ENCODE assay signal across 8 cellular contexts in genomic region chr2:237693281-237694039, GRCh38.
DNase-seq lines count a peak whose midpoint lies in the region; ATAC-seq and TF ChIP-seq lines count a peak whose summit lies in the region.

No MANE protein-coding gene starts in this region.

- H3K4me2 ChIP-seq in mesenchymal stem cell (ENCODE audit: low read length, poor library complexity, severe bottlenecking) = peak overlapping the region; percentile 98

- H3K18ac ChIP-seq in mesenchymal stem cell (ENCODE audit: low read depth in 1 of 2, low read length in 2 of 2) = peak overlapping the region in 1 of 2 experiments; percentile 52

- no peaks in the 10 kb centered on the region for H3K27me3 Mint-ChIP-seq in activated CD4-positive, alpha-beta T cell treated with anti-CD3 and anti-CD28 coated beads, Interleukin-2, amount 10 ng/mL, durations not matched to agents 24 days and 14 days
- H3K27me3 Mint-ChIP-seq in brain = no peaks in the 10 kb centered on the region

- H2AK5ac ChIP-seq in mesenchymal stem cell (ENCODE audit: low read length, severe bottlenecking) = peak overlapping the region; percentile 19

- H3K4ac ChIP-seq in mesenchymal stem cell (ENCODE audit: low read depth in 1 of 2, low read length in 2 of 2) = peak overlapping the region in 1 of 2 experiments; percentile 32

- H4K91ac ChIP-seq in mesenchymal stem cell (ENCODE audit: low read length) = no peak overlapping the region

- no peak overlapping the region for H3K23ac ChIP-seq in mesenchymal stem cell (ENCODE audit: low read length in 2 of 2)

- H3K36me3 Mint-ChIP-seq in activated CD4-positive, alpha-beta T cell treated with anti-CD3 and anti-CD28 coated beads, Interleukin-2, amount 10 ng/mL, durations not matched to agents 24 days and 14 days (ENCODE audit: low read depth) = peaks cover 24% of the 10 kb centered on the region
- H3K36me3 Mint-ChIP-seq in brain = no peaks in the 10 kb centered on the region

- H3K9me3 ChIP-seq in mesenchymal stem cell (ENCODE audit: control insufficient read depth, low read length) = no peaks in the 10 kb centered on the region
- no peaks in the 10 kb centered on the region for H3K9me3 ChIP-seq in aorta (ENCODE audit: control insufficient read depth, low read length)

- no peak overlapping the region for H2BK120ac ChIP-seq in mesenchymal stem cell (ENCODE audit: low read depth, low read length)

- peaks cover 39% of the 10 kb centered on the region for H3K4me1 ChIP-seq in mesenchymal stem cell (ENCODE audit: control insufficient read depth, insufficient read depth, low read depth, low read length)
- peaks cover 3 to 8% of the 10 kb centered on the region in 2 donors for H3K4me1 ChIP-seq in aorta (ENCODE audit: control insufficient read depth in 1 of 2, insufficient read depth in 2 of 2, low read length in 2 of 2)

- H3K27me3 ChIP-seq in mesenchymal stem cell (ENCODE audit: control insufficient read depth in 1 of 2, insufficient read depth in 1 of 2, low read length in 2 of 2) (no peaks in the 10 kb centered on the region), aorta (ENCODE audit: control insufficient read depth in 1 of 2, insufficient read depth in 2 of 2, low read length in 1 of 2) (no peaks in the 10 kb centered on the region)

- H3K9ac ChIP-seq in mesenchymal stem cell (ENCODE audit: low read length) = peak overlapping the region; percentile 96

- H2BK12ac ChIP-seq in mesenchymal stem cell (ENCODE audit: low read length in 2 of 2) = peak overlapping the region in 1 of 2 experiments; percentile 75

- no peak overlapping the region for H3K14ac ChIP-seq in mesenchymal stem cell (ENCODE audit: low read length in 2 of 2)

- intact Hi-C loops in activated CD4-positive, alpha-beta T cell treated with anti-CD3 and anti-CD28 coated beads, Interleukin-2, amount 10 ng/mL, durations not matched to agents 24 days and 14 days (cut with micrococcal nuclease) = loop anchor here (1.0 to 10.0 kb wide), 5 partner anchors 20 to 1149 kb away; partner anchors contain the start of gene ASB1
- intact Hi-C loops in aorta (cut with DNase I) = loop anchor here in 1 of 2 donors (2.0 kb wide), 1 partner anchor 45 kb away; no protein-coding TSS in a partner anchor

- H3K4me3 ChIP-seq in mesenchymal stem cell (ENCODE audit: insufficient read depth in 1 of 2, low read depth in 1 of 2, low read length in 2 of 2) (peak overlapping the region in 1 of 2 experiments; percentile 90), aorta (ENCODE audit: low read length in 2 of 2) (peak overlapping the region; percentile 70 to 86)

- H3K27ac Mint-ChIP-seq in activated CD4-positive, alpha-beta T cell treated with anti-CD3 and anti-CD28 coated beads, Interleukin-2, amount 10 ng/mL, durations not matched to agents 24 days and 14 days = peak overlapping the region; percentile 99
- H3K27ac Mint-ChIP-seq in brain = peak overlapping the region; percentile 1 to 75 (median 35)

- no peak overlapping the region for H4K8ac ChIP-seq in mesenchymal stem cell (ENCODE audit: low read length)

- H2BK15ac ChIP-seq in mesenchymal stem cell (ENCODE audit: low read depth, poor library complexity, severe bottlenecking) = no peak overlapping the region

- DNase-seq in activated CD4-positive, alpha-beta T cell treated with anti-CD3 and anti-CD28 coated beads, Interleukin-2, amount 10 ng/mL, durations not matched to agents 24 days and 14 days = peak; percentile 78
- no peak for DNase-seq in activated CD4-positive, alpha-beta T cell treated with anti-CD3 and anti-CD28 coated beads, Interleukin-2, amount 50 U/mL, for 4 hours
- DNase-seq in NCI-H69 (lab: John Stamatoyannopoulos, UW) = peak; percentile 74
- peak; percentile 74 for DNase-seq in mesenchymal stem cell
- no peak for DNase-seq in aorta

- H3K9me3 Mint-ChIP-seq in activated CD4-positive, alpha-beta T cell treated with anti-CD3 and anti-CD28 coated beads, Interleukin-2, amount 10 ng/mL, durations not matched to agents 24 days and 14 days = no peaks in the 10 kb centered on the region
- H3K9me3 Mint-ChIP-seq in brain = no peaks in the 10 kb centered on the region

- H3K4me1 Mint-ChIP-seq in activated CD4-positive, alpha-beta T cell treated with anti-CD3 and anti-CD28 coated beads, Interleukin-2, amount 10 ng/mL, durations not matched to agents 24 days and 14 days = peaks cover 67% of the 10 kb centered on the region
- peaks cover 82% of the 10 kb centered on the region for H3K4me1 Mint-ChIP-seq in brain

- H3K27ac ChIP-seq in mesenchymal stem cell (ENCODE audit: low read length, poor library complexity, severe bottlenecking) = peak overlapping the region; percentile 76
- peak overlapping the region; percentile 60 to 78 for H3K27ac ChIP-seq in aorta (ENCODE audit: low read depth in 1 of 2, low read length in 2 of 2)

- no peak for TF ChIP-seq CTCF in brain (conservative IDR thresholded peaks at IDR 0.05)

- peak overlapping the region; percentile 99 for H3K4me3 Mint-ChIP-seq in activated CD4-positive, alpha-beta T cell treated with anti-CD3 and anti-CD28 coated beads, Interleukin-2, amount 10 ng/mL, durations not matched to agents 24 days and 14 days
- peak overlapping the region; percentile 75 to 84 (median 82) for H3K4me3 Mint-ChIP-seq in brain

- H3K36me3 ChIP-seq in mesenchymal stem cell (ENCODE audit: control insufficient read depth in 1 of 2, insufficient read depth in 2 of 2, low read depth in 1 of 2, low read length in 2 of 2) (peaks cover 0 to 3% of the 10 kb centered on the region in 2 experiments), aorta (ENCODE audit: control insufficient read depth in 1 of 2, insufficient read depth in 2 of 2, low read length in 1 of 2) (no peaks in the 10 kb centered on the region)

- no peak overlapping the region for H2BK5ac ChIP-seq in mesenchymal stem cell (ENCODE audit: low read depth, low read length, poor library complexity, severe bottlenecking)

- ATAC-seq in aorta (ENCODE audit: low FRiP score) = no peak
- ATAC-seq in GM21390 (IDR thresholded peaks at IDR 0.05; ENCODE audit: unreplicated experiment) = no peak
- ATAC-seq in HG02840 (IDR thresholded peaks at IDR 0.05; ENCODE audit: low FRiP score, unreplicated experiment) = no peak

- peaks cover 12% of the 10 kb centered on the region for H3K79me1 ChIP-seq in mesenchymal stem cell (replicated peaks; ENCODE audit: low read length, poor library complexity, severe bottlenecking)

- 53% methylated on average over 2 of the region's 6 CpGs for WGBS in mesenchymal stem cell
- WGBS in aorta, 2 donors = 32 to 38% methylated on average over 6 of the region's 6 CpGs

- no peak overlapping the region for H2AFZ ChIP-seq in mesenchymal stem cell (ENCODE audit: low read depth, low read length)

Comparison
In these comparisons a context has a peak if more than half of its experiments do, and no peak if none do; other contexts are left out.
1. DNase-seq: peak in activated CD4-positive, alpha-beta T cell treated with anti-CD3 and anti-CD28 coated beads, Interleukin-2, amount 10 ng/mL, durations not matched to agents 24 days and 14 days (single experiment), NCI-H69 (single experiment) and mesenchymal stem cell (single experiment); none in activated CD4-positive, alpha-beta T cell treated with anti-CD3 and anti-CD28 coated beads, Interleukin-2, amount 50 U/mL, for 4 hours (0 of 2) and aorta (0 of 2).